Comparison of ENCODE assay signal across 8 cellular contexts in genomic region chr10:6667679-6668270, GRCh38.
A peak's percentile ranks its signal among the peaks of the same experiment; 100 is the strongest.
DNase-seq lines count a peak whose midpoint lies in the region; ATAC-seq and TF ChIP-seq lines count a peak whose summit lies in the region.

No MANE protein-coding gene starts in this region.

- peaks cover 0 to 13% (median 0%) of the 10 kb centered on the region in 5 donors for H3K27me3 Mint-ChIP-seq in naive thymus-derived CD4-positive, alpha-beta T cell

- H3K36me3 ChIP-seq in colonic mucosa (no peaks in the 10 kb centered on the region), sigmoid colon (no peaks in the 10 kb centered on the region)
- no peaks in the 10 kb centered on the region for H3K36me3 ChIP-seq in naive thymus-derived CD4-positive, alpha-beta T cell (ENCODE audit: control insufficient read depth in 2 of 3, insufficient read depth in 3 of 3, low read length in 3 of 3)

- no peak for TF ChIP-seq POLR2A in sigmoid colon (IDR thresholded peaks at IDR 0.05)

- H3K4me1 ChIP-seq in colonic mucosa (no peaks in the 10 kb centered on the region), sigmoid colon (no peaks in the 10 kb centered on the region)
- peaks cover 0 to 10% of the 10 kb centered on the region in 2 donors for H3K4me1 ChIP-seq in naive thymus-derived CD4-positive, alpha-beta T cell (ENCODE audit: control insufficient read depth in 2 of 2, insufficient read depth in 2 of 2, low read length in 2 of 2)

- intact Hi-C loops in colonic mucosa (cut with DNase I) (loop anchor here (5.0 kb wide), 1 partner anchor 750 kb away; no protein-coding TSS in a partner anchor), sigmoid colon (cut with DNase I) (no loop called here)
- intact Hi-C loops in naive thymus-derived CD4-positive, alpha-beta T cell (cut with micrococcal nuclease): loop anchor here (1.0 to 5.0 kb wide), 10 partner anchors 66 to 749 kb away; partner anchors contain the start of genes PFKFB3 (in 1 of the 2) and PRKCQ (in 1 of the 2)

- no peaks in the 10 kb centered on the region for H3K36me3 Mint-ChIP-seq in naive thymus-derived CD4-positive, alpha-beta T cell

- 33 to 45% methylated on average over 10 of the region's 10 CpGs for WGBS in sigmoid colon, 2 donors

- no peak overlapping the region for H3K4me3 Mint-ChIP-seq in naive thymus-derived CD4-positive, alpha-beta T cell

- no peak overlapping the region for H3K27ac Mint-ChIP-seq in naive thymus-derived CD4-positive, alpha-beta T cell

- H3K4me3 ChIP-seq in GM12875 (ENCODE audit: low read depth, low read length): no peak overlapping the region
- no peak overlapping the region for H3K4me3 ChIP-seq in colonic mucosa
- no peak overlapping the region for H3K4me3 ChIP-seq in naive thymus-derived CD4-positive, alpha-beta T cell (ENCODE audit: low read length)
- no peak overlapping the region for H3K4me3 ChIP-seq in sigmoid colon

- peaks cover 12 to 35% (median 24%) of the 10 kb centered on the region in 7 donors for H3K4me1 Mint-ChIP-seq in naive thymus-derived CD4-positive, alpha-beta T cell

- POLR2A ChIA-PET in naive thymus-derived CD4-positive, alpha-beta T cell (lab: Charles Lee): interaction anchor here (0.7 to 0.9 kb wide), 2 partner anchors 12 to 75 kb away, joined by 3 read pairs; no protein-coding TSS in a partner anchor

- no peak overlapping the region for H3K9ac ChIP-seq in colonic mucosa (ENCODE audit: low read depth in 2 of 2, low read length in 2 of 2)

- TF ChIP-seq EP300 in sigmoid colon (IDR thresholded peaks at IDR 0.05): no peak

- peak; percentile 59 for ATAC-seq in naive thymus-derived CD4-positive, alpha-beta T cell
- no peak for ATAC-seq in HG03432 (IDR thresholded peaks at IDR 0.05; ENCODE audit: unreplicated experiment)

- H3K27me3 ChIP-seq in colonic mucosa: no peaks in the 10 kb centered on the region
- H3K27me3 ChIP-seq in naive thymus-derived CD4-positive, alpha-beta T cell (ENCODE audit: control insufficient read depth in 2 of 2, insufficient read depth in 2 of 2, low read length in 2 of 2): no peaks in the 10 kb centered on the region
- H3K27me3 ChIP-seq in sigmoid colon: peaks cover 0 to 15% (median 0%) of the 10 kb centered on the region in 3 donors

- CTCF ChIA-PET in naive thymus-derived CD4-positive, alpha-beta T cell (lab: Charles Lee): interaction anchor here (0.7 to 2.3 kb wide), 15 partner anchors 8 to 258 kb away, joined by 3 to 10 read pairs (median 4); no protein-coding TSS in a partner anchor

- H3K27ac ChIP-seq in colonic mucosa: no peak overlapping the region
- H3K27ac ChIP-seq in naive thymus-derived CD4-positive, alpha-beta T cell (ENCODE audit: low read depth, low read length): no peak overlapping the region
- H3K27ac ChIP-seq in sigmoid colon: no peak overlapping the region

- peak; percentile 28; the same call in 1 of the 2 replicates for TF ChIP-seq CTCF in GM12875 (IDR thresholded peaks at IDR 0.05; ENCODE audit: borderline replicate concordance, insufficient read depth, low read depth, low read length)
- peak; percentile 17 for TF ChIP-seq CTCF in colonic mucosa (IDR thresholded peaks at IDR 0.05)
- peak in 2 of 4 experiments; percentile 10 to 12 for TF ChIP-seq CTCF in sigmoid colon (IDR thresholded peaks at IDR 0.05)

- DNase-seq in AML-193 (lab: John Stamatoyannopoulos, UW): peak; percentile 21 to 35
- peak; percentile 43 for DNase-seq in RPMI7951 (ENCODE audit: low read depth)
- peak; percentile 22 for DNase-seq in colonic mucosa
- peak in 6 of 9 donors; percentile 17 to 45 (median 30) for DNase-seq in naive thymus-derived CD4-positive, alpha-beta T cell
- DNase-seq in sigmoid colon: no peak
- no peak for DNase-seq in cortex of kidney (lab: John Stamatoyannopoulos, UW)

- no peaks in the 10 kb centered on the region for H3K9me3 Mint-ChIP-seq in naive thymus-derived CD4-positive, alpha-beta T cell

- no peaks in the 10 kb centered on the region for H3K9me3 ChIP-seq in colonic mucosa
- H3K9me3 ChIP-seq in naive thymus-derived CD4-positive, alpha-beta T cell (ENCODE audit: control insufficient read depth in 2 of 3, low read length in 3 of 3): no peaks in the 10 kb centered on the region
- H3K9me3 ChIP-seq in sigmoid colon: no peaks in the 10 kb centered on the region

Comparison
In these comparisons a context has a peak if more than half of its experiments do, and no peak if none do; other contexts are left out.
1. DNase-seq: peak in AML-193 (2 of 2), RPMI7951 (single experiment), colonic mucosa (single experiment) and naive thymus-derived CD4-positive, alpha-beta T cell (6 of 9); none in sigmoid colon (single experiment) and cortex of kidney (single experiment).